Comparison of ENCODE assay signal across 8 cellular contexts in genomic region chr10:13001041-13001886, GRCh38. TPM values are rescaled to one million over a fixed set of nuclear protein-coding genes. Genes with fewer than 3 reads are reported as not detected.
A peak's percentile ranks its signal among the peaks of the same experiment; 100 is the strongest.
DNase-seq lines count a peak whose midpoint lies in the region; FAIRE-seq and TF ChIP-seq lines count a peak whose summit lies in the region.

CCDC3 (minus strand) TSS chr10:13001713; CDS start chr10:13001570, 143 bp downstream.

- no peaks in the 10 kb centered on the region for H3K36me3 ChIP-seq in CD4-positive, alpha-beta memory T cell (ENCODE audit: insufficient read depth, low read length)
- no peaks in the 10 kb centered on the region for H3K36me3 ChIP-seq in MG63
- peaks cover 1% of the 10 kb centered on the region for H3K36me3 ChIP-seq in bronchial epithelial cell (ENCODE audit: control insufficient read depth, insufficient read depth, low read length)
- H3K36me3 ChIP-seq in mesendoderm (ENCODE audit: control insufficient read depth, insufficient read depth, low read length), result no peaks in the 10 kb centered on the region
- H3K36me3 ChIP-seq in thymus (ENCODE audit: control insufficient read depth, insufficient read depth), result no peaks in the 10 kb centered on the region

- no peak within 1 kb of the TSS for H2BK120ac ChIP-seq in mesendoderm (ENCODE audit: low read depth, low read length)

- CTCF ChIA-PET in CD4-positive, alpha-beta memory T cell (lab: Charles Lee; ENCODE audit: partially characterized antibody), result no interaction called here

- peak within 1 kb of the TSS in 1 of 7 donors; percentile 30 for H3K27ac Mint-ChIP-seq in CD4-positive, alpha-beta memory T cell

- H2AK5ac ChIP-seq in mesendoderm (ENCODE audit: low read length), result no peak within 1 kb of the TSS

- H3K4me1 Mint-ChIP-seq in CD4-positive, alpha-beta memory T cell, result peaks cover 3 to 10% (median 6%) of the 10 kb centered on the region in 4 donors

- no peaks in the 10 kb centered on the region for H3K4me1 ChIP-seq in CD4-positive, alpha-beta memory T cell (ENCODE audit: insufficient read depth, low read length)
- peaks cover 2% of the 10 kb centered on the region for H3K4me1 ChIP-seq in mesendoderm (ENCODE audit: control insufficient read depth, low read depth, low read length)
- H3K4me1 ChIP-seq in thymus (ENCODE audit: control insufficient read depth, insufficient read depth, low read length), result no peaks in the 10 kb centered on the region

- no peak within 1 kb of the TSS for H2BK15ac ChIP-seq in mesendoderm (replicated peaks; ENCODE audit: low read depth)

- peak within 1 kb of the TSS; percentile 9 for H3K18ac ChIP-seq in mesendoderm (ENCODE audit: low read length)

- H3K4ac ChIP-seq in mesendoderm (ENCODE audit: low read depth, low read length), result no peak within 1 kb of the TSS

- peak within 1 kb of the TSS; percentile 72 for H3K56ac ChIP-seq in mesendoderm (ENCODE audit: low read length)

- no peaks in the 10 kb centered on the region for H3K9me3 ChIP-seq in CD4-positive, alpha-beta memory T cell (ENCODE audit: control insufficient read depth in 1 of 2, low read length in 2 of 2)
- H3K9me3 ChIP-seq in MG63, result peaks cover 4% of the 10 kb centered on the region; the same call in 1 of the 2 replicates
- H3K9me3 ChIP-seq in thymus (ENCODE audit: control insufficient read depth), result no peaks in the 10 kb centered on the region

- peaks cover 10% of the 10 kb centered on the region for H3K27me3 ChIP-seq in CD4-positive, alpha-beta memory T cell (ENCODE audit: insufficient read depth, low read length)
- H3K27me3 ChIP-seq in MG63 (no peaks in the 10 kb centered on the region), bronchial epithelial cell (ENCODE audit: control insufficient read depth, insufficient read depth, low read length) (no peaks in the 10 kb centered on the region), mesendoderm (ENCODE audit: insufficient read depth, low read length, poor library complexity) (peaks cover 2% of the 10 kb centered on the region), thymus (ENCODE audit: control insufficient read depth, insufficient read depth) (peaks cover 25% of the 10 kb centered on the region)

- intact Hi-C loops in CD4-positive, alpha-beta memory T cell (cut with micrococcal nuclease), result no loop called here

- no peak within 1 kb of the TSS for H4K5ac ChIP-seq in mesendoderm (ENCODE audit: low read length)

- H3K27ac ChIP-seq in CD4-positive, alpha-beta memory T cell (ENCODE audit: low read depth, low read length), result no peak within 1 kb of the TSS
- H3K27ac ChIP-seq in mesendoderm (ENCODE audit: low read depth, low read length) (no peak within 1 kb of the TSS), thymus (ENCODE audit: low read depth) (no peak within 1 kb of the TSS)

- peaks cover 49 to 50% of the 10 kb centered on the region in 2 donors for H3K27me3 Mint-ChIP-seq in CD4-positive, alpha-beta memory T cell

- POLR2A ChIA-PET in CD4-positive, alpha-beta memory T cell (lab: Charles Lee; ENCODE audit: partially characterized antibody), result no interaction called here

- no peak for TF ChIP-seq CTCF in bronchial epithelial cell (IDR thresholded peaks at IDR 0.05; ENCODE audit: insufficient read depth, low read length, severe bottlenecking)

- peak within 1 kb of the TSS; percentile 45 for H3K9ac ChIP-seq in mesendoderm (ENCODE audit: low read length)

- no CpG with 5 or more reads among the region's 93 CpGs for WGBS in mesendoderm (ENCODE audit: extremely low coverage, insufficient coverage, low lambda C conversion rate)
- WGBS in thymus, result 5% methylated on average over 93 of the region's 93 CpGs

- no peaks in the 10 kb centered on the region for H3K36me3 Mint-ChIP-seq in CD4-positive, alpha-beta memory T cell

- H3K9me3 Mint-ChIP-seq in CD4-positive, alpha-beta memory T cell, result peaks cover 0 to 4% (median 0%) of the 10 kb centered on the region in 8 donors

- no peak within 1 kb of the TSS for H2BK5ac ChIP-seq in mesendoderm (ENCODE audit: low read length)

- DNase-seq in CD4-positive, alpha-beta memory T cell, result no peak
- DNase-seq in MG63, result peak; percentile 32
- DNase-seq in bronchial epithelial cell (ENCODE audit: low read depth), result no peak
- peak; percentile 45 for DNase-seq in mesendoderm
- no peak for DNase-seq in kidney tubule cell (ENCODE audit: low spot score)
- no peak for DNase-seq in NCI-H2196 treated with DMSO at 0.1 percent for 48 hours (lab: John Stamatoyannopoulos, UW; ENCODE audit: unreplicated experiment)
- no peak for DNase-seq in HT-29 (ENCODE audit: low spot score)

- H3K4me2 ChIP-seq in mesendoderm (ENCODE audit: low read length), result peak within 1 kb of the TSS; percentile 78

- H4K8ac ChIP-seq in mesendoderm (ENCODE audit: low read depth, low read length), result no peak within 1 kb of the TSS

- no peaks in the 10 kb centered on the region for H3K79me1 ChIP-seq in mesendoderm (ENCODE audit: low read length)

- H3K4me3 ChIP-seq in CD4-positive, alpha-beta memory T cell (ENCODE audit: low read length in 2 of 2), result no peak within 1 kb of the TSS
- H3K4me3 ChIP-seq in MG63, result peak within 1 kb of the TSS; percentile 22; the same call in 1 of the 2 replicates
- H3K4me3 ChIP-seq in bronchial epithelial cell (ENCODE audit: low read depth, low read length), result peak within 1 kb of the TSS; percentile 50
- peak within 1 kb of the TSS; percentile 22 for H3K4me3 ChIP-seq in mesendoderm (ENCODE audit: low read length)
- peak within 1 kb of the TSS; percentile 38 for H3K4me3 ChIP-seq in thymus (ENCODE audit: low read length)

- no peak for FAIRE-seq in bronchial epithelial cell (lab: Jason Lieb, UNC)

- peak within 1 kb of the TSS in 6 of 8 donors; percentile 32 to 58 (median 46) for H3K4me3 Mint-ChIP-seq in CD4-positive, alpha-beta memory T cell

- no peak within 1 kb of the TSS for H3K23ac ChIP-seq in mesendoderm (ENCODE audit: low read length)

- H3K79me2 ChIP-seq in mesendoderm (ENCODE audit: control insufficient read depth, insufficient read depth, low read length), result no peaks in the 10 kb centered on the region

RNA-seq across cellular contexts. Expression of gene CCDC3, which starts in this region (rescaled TPM):
- total RNA-seq in CD4-positive, alpha-beta memory T cell, result not detected
- polyA plus RNA-seq in CD4-positive, alpha-beta memory T cell, result not detected
- 0.52 and 3.3 TPM in 2 replicates for total RNA-seq in MG63 (2014; rRNA removed; shearing (Covaris generic); ENCODE audit: low replicate concordance)
- total RNA-seq in bronchial epithelial cell, result 1.8 and 3.7 TPM in 2 replicates
- polyA plus RNA-seq in mesendoderm (2013, experiment 1 of 2), result 5.5 TPM
- polyA plus RNA-seq in mesendoderm (2013, experiment 2 of 2), result 5.9 TPM
- 52.4 TPM for polyA plus RNA-seq in thymus
- not detected in 2 replicates for total RNA-seq in HT-29 (2014; rRNA removed; shearing (Covaris generic))

Comparison
In these comparisons a context has a peak if more than half of its experiments do, and no peak if none do; other contexts are left out.
1. RNA of gene CCDC3 (polyA plus RNA-seq): 52.4 TPM in thymus (single experiment); not detected in CD4-positive, alpha-beta memory T cell; every median in the first group is over 10 times any median in the second.
2. DNase-seq: peak in MG63 (single experiment) and mesendoderm (single experiment); none in CD4-positive, alpha-beta memory T cell (0 of 5), bronchial epithelial cell (single experiment), kidney tubule cell (single experiment), NCI-H2196 treated with DMSO at 0.1 percent for 48 hours (single experiment) and HT-29 (single experiment).
3. H3K4me3 ChIP-seq: peak in MG63 (single experiment), bronchial epithelial cell (single experiment), mesendoderm (single experiment) and thymus (single experiment); none in CD4-positive, alpha-beta memory T cell (0 of 2).